In genomic region chr10:79826131-79826495, GRCh38 we compare ENCODE assay signal across 9 cellular contexts. TPM values are rescaled to one million over a fixed set of nuclear protein-coding genes. Genes with fewer than 3 reads are reported as not detected.
A peak's percentile ranks its signal among the peaks of the same experiment; 100 is the strongest.
DNase-seq lines count a peak whose midpoint lies in the region; ATAC-seq and TF ChIP-seq lines count a peak whose summit lies in the region.
"Not testable (repeated sequence)": the region's sequence is repeated elsewhere in the genome, so short reads cannot be mapped to it uniquely, and the experiment has no call there.
"Had no signal": no experiment of that assay in that cellular context is flagged by ENCODE, and none has a peak within 500 bp of the region (broad histone marks: within the 10 kb centered on the region; RNA-seq: fewer than 3 reads in every experiment).

No MANE protein-coding gene starts in this region.

- not testable (repeated sequence) for H3K27ac ChIP-seq in Karpas-422 (ENCODE audit: low read length)
- peak overlapping the region; percentile 86 for H3K27ac ChIP-seq in brain microvascular endothelial cell
- peak overlapping the region; percentile 87 to 95 (median 92) for H3K27ac ChIP-seq in gastroesophageal sphincter
- peak overlapping the region; percentile 89 for H3K27ac ChIP-seq in psoas muscle

- peaks cover 26% of the 10 kb centered on the region for H3K79me2 ChIP-seq in Karpas-422 (ENCODE audit: low read length)

- no CpG with 5 or more reads among the region's 44 CpGs for whole genome bisulfite sequencing in gastroesophageal sphincter (ENCODE audit: low coverage in 1 of 2), 2 donors
- 0 to 1% (median 0%) methylated on average over 2 to 28 of the region's 44 CpGs for WGBS in psoas muscle, 3 donors

- in situ Hi-C loops in brain microvascular endothelial cell (cut with HindIII; ENCODE audit: low pct_ligation_motif_present, low sequenced_read_pairs): not testable (repeated sequence)

- intact Hi-C loops in psoas muscle (cut with DNase I): loop anchor here in 1 of 2 donors (10.0 kb wide), 1 partner anchor 99 kb away; no protein-coding TSS in a partner anchor

- not testable (repeated sequence) for H3K36me3 ChIP-seq in Karpas-422 (ENCODE audit: insufficient read depth, low read length); brain microvascular endothelial cell (replicated peaks); gastroesophageal sphincter; psoas muscle (ENCODE audit: insufficient read depth in 1 of 2, low read depth in 1 of 2)

- peak overlapping the region; percentile 72 for H3K9ac ChIP-seq in Karpas-422 (ENCODE audit: low read length)

- H3K4me2 ChIP-seq in Karpas-422 (ENCODE audit: low read depth, low read length, poor library complexity, severe bottlenecking): peak overlapping the region; percentile 38

- ATAC-seq in gastroesophageal sphincter, psoas muscle: not testable (repeated sequence)

- not testable (repeated sequence) for H3K9me2 ChIP-seq in Karpas-422 (replicated peaks; ENCODE audit: insufficient read depth, low read length)

- not testable (repeated sequence) for H3K9me3 Mint-ChIP-seq in type B pancreatic cell

- H3K27me3 Mint-ChIP-seq in type B pancreatic cell: not testable (repeated sequence)

- not testable (repeated sequence) for H4K20me1 ChIP-seq in Karpas-422 (ENCODE audit: insufficient read depth, low read depth, low read length)

- not testable (repeated sequence) for H3K27me3 ChIP-seq in Karpas-422 (ENCODE audit: low read length); brain microvascular endothelial cell (replicated peaks); gastroesophageal sphincter; psoas muscle (ENCODE audit: insufficient read depth in 3 of 3, low read length in 2 of 3)

- H3K4me1 Mint-ChIP-seq in type B pancreatic cell (ENCODE audit: unreplicated experiment): peaks cover 11% of the 10 kb centered on the region

- TF ChIP-seq CTCF in brain microvascular endothelial cell (IDR thresholded peaks at IDR 0.05; ENCODE audit: low read depth, low read length, missing control alignments); gastroesophageal sphincter (IDR thresholded peaks at IDR 0.05); psoas muscle (IDR thresholded peaks at IDR 0.05); type B pancreatic cell (conservative IDR thresholded peaks at IDR 0.05): not testable (repeated sequence)

- TF ChIP-seq POLR2A in gastroesophageal sphincter (IDR thresholded peaks at IDR 0.05): not testable (repeated sequence)

- not testable (repeated sequence) for H3K4me1 ChIP-seq in Karpas-422 (ENCODE audit: low read length); psoas muscle
- H3K4me1 ChIP-seq in gastroesophageal sphincter: peaks cover 0 to 16% (median 0%) of the 10 kb centered on the region in 3 donors

- H2AFZ ChIP-seq in Karpas-422 (ENCODE audit: low read length): not testable (repeated sequence)

- peak overlapping the region; percentile 87 for H3K4me3 Mint-ChIP-seq in type B pancreatic cell

- peak; percentile 3 for DNase-seq in Daoy (ENCODE audit: low read depth)
- DNase-seq in Karpas-422: peak; percentile 57
- peak; percentile 45 for DNase-seq in activated CD4-positive, CD25-positive, alpha-beta regulatory T cell treated with anti-CD3 and anti-CD28 coated beads, Interleukin-2, amount 50 U/mL, for 72 hours
- not testable (repeated sequence) for DNase-seq in brain microvascular endothelial cell, psoas muscle
- DNase-seq in lung microvascular endothelial cell (ENCODE audit: low read depth in 2 of 2): peak; percentile 6 to 15
- peak; percentile 69 for DNase-seq in type B pancreatic cell (ENCODE audit: extremely low spot score, unreplicated experiment)

- peak overlapping the region; percentile 79 for H3K27ac Mint-ChIP-seq in type B pancreatic cell

- H3K36me3 Mint-ChIP-seq in type B pancreatic cell: not testable (repeated sequence)

- not testable (repeated sequence) for TF ChIP-seq EP300 in gastroesophageal sphincter (IDR thresholded peaks at IDR 0.05)

- peak overlapping the region; percentile 61; the same call in 1 of the 2 replicates for H3K4me3 ChIP-seq in Karpas-422 (ENCODE audit: low read length)
- peak overlapping the region; percentile 58 for H3K4me3 ChIP-seq in brain microvascular endothelial cell (ENCODE audit: low read depth, low read length)
- peak overlapping the region; percentile 62 to 95 for H3K4me3 ChIP-seq in gastroesophageal sphincter
- peak overlapping the region; percentile 69 for H3K4me3 ChIP-seq in psoas muscle

- not testable (repeated sequence) for H3K9me3 ChIP-seq in Karpas-422 (ENCODE audit: low read length); gastroesophageal sphincter; psoas muscle

RNA-seq across cellular contexts. Expression of gene NUTM2E, which starts 0.4 kb away (rescaled TPM):
- total RNA-seq in Daoy (2014; rRNA removed; shearing (Covaris generic)): under 0.01 TPM in 1 of 2 replicates, not detected in the other
- 0.19 and 0.43 TPM in 2 replicates for total RNA-seq in Karpas-422 (2014; rRNA removed; shearing (Covaris generic); ENCODE audit: low replicate concordance)
- total RNA-seq in gastroesophageal sphincter (under 1 TPM in 1 of 4 donors, not detected in 3; 0.39 TPM), lung microvascular endothelial cell (not detected in 2 replicates), psoas muscle (under 1 TPM in 1 of 4 donors, not detected in 3; 0.30 TPM), type B pancreatic cell (ENCODE audit: low replicate concordance) (0.86 and 1.7 TPM in 2 replicates)
- under 1 TPM; 0.01 to 0.12 (median 0.11) TPM for polyA plus RNA-seq in psoas muscle
- total RNA-seq: G401 had no signal
